Comparison of ENCODE assay signal across 1 cellular context in genomic region chr4:156775803-156776202, GRCh38.
TF ChIP-seq lines count a peak whose summit lies in the region.

No MANE protein-coding gene starts in this region.

TF ChIP-seq in A549, 52 proteins besides CTCF, POLR2A, EP300 and RAD21 (continued from another document):
- no peak for TF ChIP-seq HOXB13 (CRISPR knock-in tag; IDR thresholded peaks at IDR 0.05; ENCODE audit: low read depth)
TF ChIP-seq in A549: peak in this region for 0.
